In genomic region chr17:40112718-40113109, GRCh38 we compare ENCODE assay signal across 8 cellular contexts. TPM values are rescaled to one million over a fixed set of nuclear protein-coding genes. Genes with fewer than 3 reads are reported as not detected.
A peak's percentile ranks its signal among the peaks of the same experiment; 100 is the strongest.
DNase-seq lines count a peak whose midpoint lies in the region; ATAC-seq and TF ChIP-seq lines count a peak whose summit lies in the region.

No MANE protein-coding gene starts in this region.

- no peak for TF ChIP-seq POLR2A in sigmoid colon (IDR thresholded peaks at IDR 0.05)

- H3K27me3 ChIP-seq in left ventricle myocardium inferior (ENCODE audit: low read depth): no peaks in the 10 kb centered on the region
- H3K27me3 ChIP-seq in sigmoid colon: no peaks in the 10 kb centered on the region

- 56 to 70% methylated on average over 4 of the region's 4 CpGs for WGBS in sigmoid colon, 2 donors

- peak; percentile 9 for ATAC-seq in GM21423 (IDR thresholded peaks at IDR 0.05; ENCODE audit: unreplicated experiment)
- no peak for ATAC-seq in GM21717 (IDR thresholded peaks at IDR 0.05; ENCODE audit: unreplicated experiment)

- CTCF ChIA-PET in activated CD4-positive, alpha-beta memory T cell treated with anti-CD3 and anti-CD28 coated beads for 36 hours (lab: Charles Lee): interaction anchor here (0.7 to 6.3 kb wide), 49 partner anchors 8 to 491 kb away, joined by 3 to 159 read pairs (median 6); partner anchors contain the start of genes CASC3, CDC6, CSF3 and LRRC3C
- CTCF ChIA-PET in HEK293T (lab: Yijun Ruan, JAX): interaction anchor here (0.5 to 5.8 kb wide), 32 partner anchors 8 to 490 kb away, joined by 3 to 82 read pairs (median 5); partner anchors contain the start of genes CASC3, CSF3, MED24 and MSL1

- H3K36me3 ChIP-seq in left ventricle myocardium inferior (no peaks in the 10 kb centered on the region), sigmoid colon (no peaks in the 10 kb centered on the region)

- H3K36me3 Mint-ChIP-seq in activated CD4-positive, alpha-beta memory T cell treated with anti-CD3 and anti-CD28 coated beads for 36 hours: no peaks in the 10 kb centered on the region

- intact Hi-C loops in activated CD4-positive, alpha-beta memory T cell treated with anti-CD3 and anti-CD28 coated beads for 36 hours (cut with micrococcal nuclease): loop anchor here (1.0 to 5.0 kb wide), 8 partner anchors 9 to 174 kb away; partner anchors contain the start of genes CASC3, CDC6 and MSL1
- intact Hi-C loops in left ventricle myocardium inferior (cut with micrococcal nuclease): no loop called here
- intact Hi-C loops in sigmoid colon (cut with DNase I): loop anchor here (1.0 to 5.0 kb wide), 4 partner anchors 9 to 175 kb away; partner anchors contain the start of genes CDC6 and MSL1

- H3K4me3 Mint-ChIP-seq in activated CD4-positive, alpha-beta memory T cell treated with anti-CD3 and anti-CD28 coated beads for 36 hours: no peak overlapping the region

- H3K4me1 ChIP-seq in left ventricle myocardium inferior (peaks cover 64% of the 10 kb centered on the region), sigmoid colon (peaks cover 0 to 71% (median 63%) of the 10 kb centered on the region in 4 donors)

- DNase-seq in activated CD4-positive, alpha-beta memory T cell treated with anti-CD3 and anti-CD28 coated beads for 36 hours: no peak
- no peak for DNase-seq in left ventricle myocardium inferior
- DNase-seq in sigmoid colon: peak; percentile 72
- no peak for DNase-seq in NCI-H1930 (lab: John Stamatoyannopoulos, UW)
- no peak for DNase-seq in HEK293T (ENCODE audit: extremely low spot score)
- no peak for DNase-seq in NCI-H82 treated with DMSO at 0.1 percent for 48 hours (lab: John Stamatoyannopoulos, UW; ENCODE audit: unreplicated experiment)

- TF ChIP-seq CTCF in left ventricle myocardium inferior (IDR thresholded peaks at IDR 0.05; ENCODE audit: borderline replicate concordance) (no peak), sigmoid colon (IDR thresholded peaks at IDR 0.05) (no peak)

- no peaks in the 10 kb centered on the region for H3K9me3 Mint-ChIP-seq in activated CD4-positive, alpha-beta memory T cell treated with anti-CD3 and anti-CD28 coated beads for 36 hours

- peak overlapping the region; percentile 92 for H3K27ac Mint-ChIP-seq in activated CD4-positive, alpha-beta memory T cell treated with anti-CD3 and anti-CD28 coated beads for 36 hours

- H3K9me3 ChIP-seq in left ventricle myocardium inferior (replicated peaks) (no peaks in the 10 kb centered on the region), sigmoid colon (no peaks in the 10 kb centered on the region)

- peak overlapping the region; percentile 100 for H3K27ac ChIP-seq in left ventricle myocardium inferior (replicated peaks)
- H3K27ac ChIP-seq in sigmoid colon: peak overlapping the region; percentile 97 to 100 (median 98)

- H3K4me3 ChIP-seq in left ventricle myocardium inferior: peak overlapping the region; percentile 66
- H3K4me3 ChIP-seq in sigmoid colon: peak overlapping the region in 2 of 4 donors; percentile 0 to 51

- no peak for TF ChIP-seq EP300 in sigmoid colon (IDR thresholded peaks at IDR 0.05)

- no peaks in the 10 kb centered on the region for H3K27me3 Mint-ChIP-seq in activated CD4-positive, alpha-beta memory T cell treated with anti-CD3 and anti-CD28 coated beads for 36 hours

- POLR2A ChIA-PET in activated CD4-positive, alpha-beta memory T cell treated with anti-CD3 and anti-CD28 coated beads for 36 hours (lab: Charles Lee): interaction anchor here (0.8 to 3.7 kb wide), 10 partner anchors 10 to 106 kb away, joined by 3 to 29 read pairs (median 9); partner anchors contain the start of genes CASC3, MSL1, NR1D1 and WIPF2
- POLR2A ChIA-PET in HEK293T (lab: Yijun Ruan, JAX): interaction anchor here (0.6 to 7.1 kb wide), 24 partner anchors 8 to 195 kb away, joined by 3 to 117 read pairs (median 6); partner anchors contain the start of genes CASC3, CSF3, MED24 and MSL1

- peaks cover 53% of the 10 kb centered on the region for H3K4me1 Mint-ChIP-seq in activated CD4-positive, alpha-beta memory T cell treated with anti-CD3 and anti-CD28 coated beads for 36 hours (ENCODE audit: low read depth)

TF ChIP-seq in HEK293T, 16 proteins besides CTCF, POLR2A, EP300 and RAD21:
- TF ChIP-seq SUZ12 (IDR thresholded peaks at IDR 0.05) (no peak), NFRKB (IDR thresholded peaks at IDR 0.05) (no peak), L3MBTL2 (conservative IDR thresholded peaks at IDR 0.05) (no peak), ELF4 (IDR thresholded peaks at IDR 0.05) (no peak), BHLHE40 (IDR thresholded peaks at IDR 0.05; ENCODE audit: borderline replicate concordance) (no peak), TARDBP (IDR thresholded peaks at IDR 0.05) (no peak), PKNOX1 (IDR thresholded peaks at IDR 0.05) (no peak), HDGF (IDR thresholded peaks at IDR 0.05; ENCODE audit: borderline replicate concordance) (no peak), ZNF384 (IDR thresholded peaks at IDR 0.05) (no peak), LEF1 (IDR thresholded peaks at IDR 0.05; ENCODE audit: borderline replicate concordance) (no peak), FOXM1 (IDR thresholded peaks at IDR 0.05; ENCODE audit: borderline replicate concordance) (no peak), FOXK2 (IDR thresholded peaks at IDR 0.05) (no peak), ARNT (IDR thresholded peaks at IDR 0.05) (no peak), FOXA1 (IDR thresholded peaks at IDR 0.05) (no peak), CTBP1 (IDR thresholded peaks at IDR 0.05; ENCODE audit: borderline replicate concordance) (no peak), SP1 (IDR thresholded peaks at IDR 0.05) (no peak)

RNA-seq across cellular contexts. Expression of gene MSL1, which starts 9.1 kb away (rescaled TPM):
- 10 to 100 TPM; 77.9 to 80.6 TPM for total RNA-seq in activated CD4-positive, alpha-beta memory T cell treated with anti-CD3 and anti-CD28 coated beads for 36 hours
- total RNA-seq in left ventricle myocardium inferior (39.8 TPM), sigmoid colon (10 to 100 TPM; 52.3 to 92.2 (median 58.0) TPM)
- polyA plus RNA-seq in sigmoid colon: 10 to 100 TPM; 29.4 to 63.5 (median 34.0) TPM

RNA-seq across cellular contexts. Expression of gene NR1D1, which starts 12.3 kb away (rescaled TPM):
- total RNA-seq in activated CD4-positive, alpha-beta memory T cell treated with anti-CD3 and anti-CD28 coated beads for 36 hours: 1 to 10 TPM; 6.7 to 7.3 TPM
- total RNA-seq in left ventricle myocardium inferior: 19.1 TPM
- total RNA-seq in sigmoid colon: 10 to 100 TPM in 3 of 4 donors, 1 to 10 TPM in 1; 4.1 to 12.8 (median 11.9) TPM
- polyA plus RNA-seq in sigmoid colon: 10 to 100 TPM in 1 of 3 donors, 1 to 10 TPM in 2; 4.4 to 11.4 (median 8.1) TPM

RNA-seq across cellular contexts. Expression of gene CASC3, which starts 27.6 kb away (rescaled TPM):
- 100 to 1,000 TPM in 1 of 2 experiments, 10 to 100 TPM in 1; 96.1 to 102 TPM for total RNA-seq in activated CD4-positive, alpha-beta memory T cell treated with anti-CD3 and anti-CD28 coated beads for 36 hours
- total RNA-seq in left ventricle myocardium inferior (44.0 TPM), sigmoid colon (10 to 100 TPM; 60.2 to 94.4 (median 70.7) TPM)
- 10 to 100 TPM; 22.4 to 42.3 (median 24.0) TPM for polyA plus RNA-seq in sigmoid colon

RNA-seq across cellular contexts. Expression of gene THRA, which starts 49.9 kb away (rescaled TPM):
- total RNA-seq in activated CD4-positive, alpha-beta memory T cell treated with anti-CD3 and anti-CD28 coated beads for 36 hours: 10 to 100 TPM; 12.5 to 13.4 TPM
- total RNA-seq in left ventricle myocardium inferior (78.3 TPM), sigmoid colon (10 to 100 TPM; 78.8 to 86.1 (median 83.8) TPM)
- polyA plus RNA-seq in sigmoid colon: 10 to 100 TPM; 25.4 to 35.4 (median 25.8) TPM

RNA-seq across cellular contexts. Expression of gene MED24, which starts 58.5 kb away (rescaled TPM):
- total RNA-seq in activated CD4-positive, alpha-beta memory T cell treated with anti-CD3 and anti-CD28 coated beads for 36 hours: 10 to 100 TPM; 89.2 to 99.9 TPM
- total RNA-seq in left ventricle myocardium inferior (58.2 TPM), sigmoid colon (10 to 100 TPM; 27.3 to 64.8 (median 31.7) TPM)
- polyA plus RNA-seq in sigmoid colon: 10 to 100 TPM; 19.2 to 83.0 (median 29.1) TPM
